Comparison of ENCODE assay signal across 11 cellular contexts in genomic region chr5:128674837-128675446, GRCh38.
DNase-seq lines count a peak whose midpoint lies in the region; ATAC-seq and TF ChIP-seq lines count a peak whose summit lies in the region.
"Had no signal": no experiment of that assay in that cellular context is flagged by ENCODE, and none has a peak within 500 bp of the region (broad histone marks: within the 10 kb centered on the region; RNA-seq: fewer than 3 reads in every experiment).

No MANE protein-coding gene starts in this region.

- no peaks in the 10 kb centered on the region for H3K9me3 ChIP-seq in SJCRH30 (replicated peaks)
- no peaks in the 10 kb centered on the region for H3K9me3 ChIP-seq in naive thymus-derived CD4-positive, alpha-beta T cell (ENCODE audit: control insufficient read depth in 2 of 3, low read length in 3 of 3)
- H3K9me3 ChIP-seq: BLaER1 had no signal

- peak; percentile 87 for ATAC-seq in GM21360 (IDR thresholded peaks at IDR 0.05; ENCODE audit: unreplicated experiment)
- peak; percentile 91 for ATAC-seq in HG03460 (IDR thresholded peaks at IDR 0.05; ENCODE audit: unreplicated experiment)
- ATAC-seq in naive thymus-derived CD4-positive, alpha-beta T cell, result peak; percentile 59

- no peak overlapping the region for H3K4me3 ChIP-seq in SJCRH30
- H3K4me3 ChIP-seq in naive thymus-derived CD4-positive, alpha-beta T cell (ENCODE audit: low read length), result no peak overlapping the region
- H3K4me3 ChIP-seq: BLaER1 had no signal

- no peaks in the 10 kb centered on the region for H3K4me1 ChIP-seq in SJCRH30
- H3K4me1 ChIP-seq in naive thymus-derived CD4-positive, alpha-beta T cell (ENCODE audit: control insufficient read depth in 2 of 2, insufficient read depth in 2 of 2, low read length in 2 of 2), result no peaks in the 10 kb centered on the region
- H3K4me1 ChIP-seq: BLaER1 had no signal

- H3K27me3 Mint-ChIP-seq in chondrocyte (ENCODE audit: low read depth), result peaks cover 3% of the 10 kb centered on the region
- peaks cover 0 to 11% (median 3%) of the 10 kb centered on the region in 5 donors for H3K27me3 Mint-ChIP-seq in naive thymus-derived CD4-positive, alpha-beta T cell
- H3K27me3 Mint-ChIP-seq: stimulated activated naive CD8-positive, alpha-beta T cell treated with anti-CD3 and anti-CD28 coated beads, Interleukin-15, Interleukin-2, amounts not matched to agents 100 ng/mL and 50 ng/mL, for 24 hours had no signal

- no peak overlapping the region for H3K27ac Mint-ChIP-seq in chondrocyte (ENCODE audit: unreplicated experiment)
- H3K27ac Mint-ChIP-seq in naive thymus-derived CD4-positive, alpha-beta T cell, result no peak overlapping the region
- H3K27ac Mint-ChIP-seq: stimulated activated naive CD8-positive, alpha-beta T cell treated with anti-CD3 and anti-CD28 coated beads, Interleukin-15, Interleukin-2, amounts not matched to agents 100 ng/mL and 50 ng/mL, for 24 hours had no signal

- CTCF ChIA-PET in naive thymus-derived CD4-positive, alpha-beta T cell (lab: Charles Lee), result interaction anchor here (0.5 kb wide), 1 partner anchor 125 kb away, joined by 6 read pairs; no protein-coding TSS in a partner anchor

- no peak overlapping the region for H3K27ac ChIP-seq in SJCRH30
- H3K27ac ChIP-seq in naive thymus-derived CD4-positive, alpha-beta T cell (ENCODE audit: low read depth, low read length), result no peak overlapping the region
- H3K27ac ChIP-seq: BLaER1 had no signal

- peak; percentile 90 for TF ChIP-seq CTCF in chondrocyte (IDR thresholded peaks at IDR 0.05)

- intact Hi-C loops in naive thymus-derived CD4-positive, alpha-beta T cell (cut with micrococcal nuclease), result loop anchor here (1.0 to 10.0 kb wide), 4 partner anchors 462 to 1111 kb away; no protein-coding TSS in a partner anchor

- no peaks in the 10 kb centered on the region for H3K9me3 Mint-ChIP-seq in chondrocyte (ENCODE audit: low read depth)
- H3K9me3 Mint-ChIP-seq in naive thymus-derived CD4-positive, alpha-beta T cell, result peaks cover 0 to 4% (median 0%) of the 10 kb centered on the region in 11 donors

- H3K36me3 ChIP-seq in SJCRH30, result no peaks in the 10 kb centered on the region
- no peaks in the 10 kb centered on the region for H3K36me3 ChIP-seq in naive thymus-derived CD4-positive, alpha-beta T cell (ENCODE audit: control insufficient read depth in 2 of 3, insufficient read depth in 3 of 3, low read length in 3 of 3)
- H3K36me3 ChIP-seq: BLaER1 had no signal

- POLR2A ChIA-PET in naive thymus-derived CD4-positive, alpha-beta T cell (lab: Charles Lee), result no interaction called here

- no peak overlapping the region for H3K4me3 Mint-ChIP-seq in chondrocyte (ENCODE audit: unreplicated experiment)
- H3K4me3 Mint-ChIP-seq in naive thymus-derived CD4-positive, alpha-beta T cell, result no peak overlapping the region
- H3K4me3 Mint-ChIP-seq: central memory CD8-positive, alpha-beta T cell; stimulated activated naive CD8-positive, alpha-beta T cell treated with anti-CD3 and anti-CD28 coated beads, Interleukin-15, Interleukin-2, amounts not matched to agents 100 ng/mL and 50 ng/mL, for 24 hours had no signal

- H3K4me1 Mint-ChIP-seq in chondrocyte (ENCODE audit: low read depth), result peaks cover 20% of the 10 kb centered on the region
- H3K4me1 Mint-ChIP-seq in naive thymus-derived CD4-positive, alpha-beta T cell, result no peaks in the 10 kb centered on the region
- H3K4me1 Mint-ChIP-seq: central memory CD8-positive, alpha-beta T cell had no signal

- H3K27me3 ChIP-seq in SJCRH30, result peaks cover 5% of the 10 kb centered on the region; the same call in 1 of the 2 replicates
- no peaks in the 10 kb centered on the region for H3K27me3 ChIP-seq in naive thymus-derived CD4-positive, alpha-beta T cell (ENCODE audit: control insufficient read depth in 2 of 2, insufficient read depth in 2 of 2, low read length in 2 of 2)
- H3K27me3 ChIP-seq: BLaER1 had no signal

- DNase-seq in NCI-H1105 treated with DMSO at 0.1 percent for 48 hours (lab: John Stamatoyannopoulos, UW), result peak; percentile 7
- DNase-seq in NCI-H1105 (lab: John Stamatoyannopoulos, UW), result no peak
- DNase-seq in SJCRH30, result peak; percentile 30 to 77
- DNase-seq in chondrocyte (ENCODE audit: low spot score), result no peak
- DNase-seq in naive thymus-derived CD4-positive, alpha-beta T cell, result peak in 7 of 9 donors; percentile 1 to 23 (median 4)
- DNase-seq in NCI-H2029 treated with DMSO at 0.1 percent for 48 hours (lab: John Stamatoyannopoulos, UW), result no peak

- H3K36me3 Mint-ChIP-seq in chondrocyte (ENCODE audit: low read depth), result no peaks in the 10 kb centered on the region
- H3K36me3 Mint-ChIP-seq in naive thymus-derived CD4-positive, alpha-beta T cell, result no peaks in the 10 kb centered on the region

Comparison
In these comparisons a context has a peak if more than half of its experiments do, and no peak if none do; other contexts are left out.
1. DNase-seq: peak in NCI-H1105 treated with DMSO at 0.1 percent for 48 hours (single experiment), SJCRH30 (2 of 2) and naive thymus-derived CD4-positive, alpha-beta T cell (7 of 9); none in NCI-H1105 (single experiment), chondrocyte (single experiment) and NCI-H2029 treated with DMSO at 0.1 percent for 48 hours (single experiment).
2. Peak in every context shown above with its lines, with median percentiles within 50 percentile points of each other: ATAC-seq.